In the genomic region with DNA sequence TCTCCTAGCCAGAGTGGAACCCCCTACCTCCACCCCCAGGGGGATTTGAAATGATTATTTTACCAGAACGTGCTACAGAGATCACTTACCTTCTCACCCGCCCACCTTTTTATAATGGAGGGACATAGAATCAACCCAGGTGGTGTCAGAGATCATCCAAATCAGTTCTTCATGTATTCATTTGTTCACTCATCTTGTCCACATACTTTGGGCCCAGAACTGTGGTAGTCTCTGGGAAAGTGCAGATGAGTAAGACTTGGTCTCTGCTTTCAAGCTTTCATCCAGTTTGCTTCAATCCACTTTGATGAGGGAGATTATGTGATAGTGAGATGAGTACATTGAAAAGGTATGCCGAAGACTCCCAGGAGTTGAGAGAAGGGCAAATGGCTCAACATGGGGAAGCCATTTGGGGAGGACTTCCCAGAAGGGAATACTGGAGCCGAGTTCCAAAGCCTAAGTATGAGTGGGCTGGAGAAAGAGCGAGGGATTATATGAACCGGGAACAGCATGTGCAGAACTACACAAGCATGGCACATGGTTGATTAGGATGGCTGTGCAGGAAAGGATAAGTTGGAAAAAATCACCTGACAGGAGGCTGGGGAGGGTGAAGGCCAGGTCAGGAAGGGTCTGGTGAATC, we compare ENCODE assay signal across 12 cellular contexts. TPM values are rescaled to one million over a fixed set of nuclear protein-coding genes. Genes with fewer than 3 reads are reported as not detected.
DNase-seq lines count a peak whose midpoint lies in the region; ATAC-seq and TF ChIP-seq lines count a peak whose summit lies in the region.
"Had no signal": no experiment of that assay in that cellular context is flagged by ENCODE, and none has a peak within 500 bp of the region (broad histone marks: within the 10 kb centered on the region; RNA-seq: fewer than 3 reads in every experiment).

No MANE protein-coding gene starts in this region.

- H3K27ac Mint-ChIP-seq in activated T-helper 17 cell treated with anti-CD3 and anti-CD28 coated beads, Interleukin-2, amount 50 U/mL, for 72 hours, result no peak overlapping the region

- no peaks in the 10 kb centered on the region for H4K20me1 ChIP-seq in SK-N-SH (ENCODE audit: insufficient read depth)

- H3K4me3 Mint-ChIP-seq in activated T-helper 17 cell treated with anti-CD3 and anti-CD28 coated beads, Interleukin-2, amount 50 U/mL, for 72 hours, result peak overlapping the region; percentile 95

- TF ChIP-seq EP300 in SK-N-SH (IDR thresholded peaks at IDR 0.05; ENCODE audit: borderline replicate concordance in 1 of 2, low read depth in 1 of 2, low read length in 1 of 2), result peak in 1 of 2 experiments; percentile 51; a peak in 1 of 4 replicates

- H3K4me1 Mint-ChIP-seq in activated T-helper 17 cell treated with anti-CD3 and anti-CD28 coated beads, Interleukin-2, amount 50 U/mL, for 72 hours, result peaks cover 11% of the 10 kb centered on the region

- H3K9me3 ChIP-seq in SK-N-SH (no peaks in the 10 kb centered on the region), lower lobe of right lung (no peaks in the 10 kb centered on the region), thoracic aorta (no peaks in the 10 kb centered on the region)

- CTCF ChIA-PET in SK-N-SH (lab: Yijun Ruan, JAX), result interaction anchor here (0.9 kb wide), 1 partner anchor 8 kb away, joined by 3 read pairs; no protein-coding TSS in a partner anchor

- peaks cover 4% of the 10 kb centered on the region for H3K9me3 Mint-ChIP-seq in activated T-helper 17 cell treated with anti-CD3 and anti-CD28 coated beads, Interleukin-2, amount 50 U/mL, for 72 hours
- H3K9me3 Mint-ChIP-seq: T-cell had no signal

- intact Hi-C loops in lower lobe of right lung (cut with DNase I) (no loop called here), sciatic nerve (cut with DNase I) (no loop called here)

- H2AFZ ChIP-seq in SK-N-SH (ENCODE audit: low read depth), result no peak overlapping the region

- TF ChIP-seq CTCF in SK-N-SH (IDR thresholded peaks at IDR 0.05) (no peak), lower lobe of right lung (IDR thresholded peaks at IDR 0.05) (no peak), thoracic aorta (IDR thresholded peaks at IDR 0.05) (no peak)

- H3K79me2 ChIP-seq in SK-N-SH (ENCODE audit: insufficient read depth), result 0 out of 2 replicates have a peak, but pooled peaks cover 5% of the 10 kb centered on the region

- ATAC-seq in SK-N-SH treated with all-trans-retinoic acid at 6 μM for 48 hours, result no peak
- no peak for ATAC-seq in activated T-helper 17 cell treated with anti-CD3 and anti-CD28 coated beads, Interleukin-2, amount 50 U/mL, for 72 hours (replicated peaks)
- no peak for ATAC-seq in lower lobe of right lung
- no peak for ATAC-seq in thoracic aorta (ENCODE audit: insufficient number of reproducible peaks, low FRiP score, low read depth)
- no peak for ATAC-seq in sciatic nerve
- no peak for ATAC-seq in GM19397 (IDR thresholded peaks at IDR 0.05; ENCODE audit: unreplicated experiment)
- ATAC-seq: T-cell had no signal

- DNase-seq in SK-N-SH (no peak), lower lobe of right lung (no peak), thoracic aorta (ENCODE audit: low spot score) (no peak), sciatic nerve (ENCODE audit: low spot score) (no peak), midbrain (lab: John Stamatoyannopoulos, UW) (no peak)
- DNase-seq: activated CD8-positive, alpha-beta memory T cell treated with anti-CD3 and anti-CD28 coated beads, Interleukin-2, amount 50 U/mL, for 4 hours; cortex of kidney; KG1; T-cell had no signal

- POLR2A ChIA-PET in SK-N-SH (lab: Yijun Ruan, JAX), result no interaction called here

- TF ChIP-seq RAD21 in SK-N-SH (IDR thresholded peaks at IDR 0.05; ENCODE audit: low read length), result no peak

- H3K36me3 ChIP-seq in SK-N-SH (replicated peaks in 1 of 2; ENCODE audit: control insufficient read depth in 1 of 2, insufficient read depth in 2 of 2, low read length in 1 of 2) (peaks cover 0 to 5% of the 10 kb centered on the region in 2 experiments), lower lobe of right lung (no peaks in the 10 kb centered on the region), thoracic aorta (no peaks in the 10 kb centered on the region)

- H3K27ac ChIP-seq in SK-N-SH (ENCODE audit: low read depth in 2 of 2, low read length in 1 of 2), result peak overlapping the region in 1 of 2 experiments; percentile 95; a peak in 2 of 4 replicates
- H3K27ac ChIP-seq in lower lobe of right lung, result peak overlapping the region; percentile 94
- H3K27ac ChIP-seq in thoracic aorta, result peak overlapping the region; percentile 95 to 100

- no peaks in the 10 kb centered on the region for H3K9me2 ChIP-seq in SK-N-SH

- H3K27me3 Mint-ChIP-seq in activated T-helper 17 cell treated with anti-CD3 and anti-CD28 coated beads, Interleukin-2, amount 50 U/mL, for 72 hours, result no peaks in the 10 kb centered on the region
- H3K27me3 Mint-ChIP-seq: T-cell had no signal

- no peak overlapping the region for H3K9ac ChIP-seq in SK-N-SH

- H3K4me3 ChIP-seq in SK-N-SH (ENCODE audit: low read depth in 2 of 2, low read length in 1 of 2) (no peak overlapping the region), lower lobe of right lung (no peak overlapping the region), thoracic aorta (no peak overlapping the region)

- 80% methylated on average over 6 of the region's 6 CpGs for WGBS in SK-N-SH (ENCODE audit: low lambda C conversion rate)

- no peaks in the 10 kb centered on the region for H3K27me3 ChIP-seq in SK-N-SH (ENCODE audit: insufficient read depth)
- H3K27me3 ChIP-seq in lower lobe of right lung (ENCODE audit: low read depth), result no peaks in the 10 kb centered on the region
- no peaks in the 10 kb centered on the region for H3K27me3 ChIP-seq in thoracic aorta (replicated peaks; ENCODE audit: insufficient read depth)

- peak overlapping the region; percentile 82; the same call in 1 of the 2 replicates for H3K4me2 ChIP-seq in SK-N-SH

- H3K4me1 ChIP-seq in SK-N-SH (ENCODE audit: control insufficient read depth in 1 of 2, insufficient read depth in 2 of 2, low read depth in 1 of 2, low read length in 1 of 2), result peaks cover 4 to 16% of the 10 kb centered on the region in 2 experiments; a peak in 3 of 4 replicates
- peaks cover 28% of the 10 kb centered on the region for H3K4me1 ChIP-seq in lower lobe of right lung
- peaks cover 11 to 34% of the 10 kb centered on the region in 2 donors for H3K4me1 ChIP-seq in thoracic aorta (ENCODE audit: control insufficient read depth in 1 of 2, low read depth in 2 of 2)

- no peaks in the 10 kb centered on the region for H3K36me3 Mint-ChIP-seq in activated T-helper 17 cell treated with anti-CD3 and anti-CD28 coated beads, Interleukin-2, amount 50 U/mL, for 72 hours (ENCODE audit: low read depth)

- H3F3A ChIP-seq in SK-N-SH (replicated peaks; ENCODE audit: insufficient read depth), result peaks cover 26% of the 10 kb centered on the region

TF ChIP-seq in SK-N-SH, 30 proteins besides CTCF, POLR2A, EP300 and RAD21 (continues in another document):
- TF ChIP-seq MAX (IDR thresholded peaks at IDR 0.05; ENCODE audit: low read depth), result peak; percentile 50; the same call in 1 of the 2 replicates
- TF ChIP-seq POLR2AphosphoS5 (IDR thresholded peaks at IDR 0.05; ENCODE audit: low read depth, low read length), result peak; percentile 32; the same call in 1 of the 2 replicates
- TF ChIP-seq, protein P1, sequence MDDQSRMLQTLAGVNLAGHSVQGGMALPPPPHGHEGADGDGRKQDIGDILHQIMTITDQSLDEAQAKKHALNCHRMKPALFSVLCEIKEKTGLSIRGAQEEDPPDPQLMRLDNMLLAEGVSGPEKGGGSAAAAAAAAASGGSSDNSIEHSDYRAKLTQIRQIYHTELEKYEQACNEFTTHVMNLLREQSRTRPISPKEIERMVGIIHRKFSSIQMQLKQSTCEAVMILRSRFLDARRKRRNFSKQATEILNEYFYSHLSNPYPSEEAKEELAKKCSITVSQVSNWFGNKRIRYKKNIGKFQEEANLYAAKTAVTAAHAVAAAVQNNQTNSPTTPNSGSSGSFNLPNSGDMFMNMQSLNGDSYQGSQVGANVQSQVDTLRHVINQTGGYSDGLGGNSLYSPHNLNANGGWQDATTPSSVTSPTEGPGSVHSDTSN (IDR thresholded peaks at IDR 0.05), result peak; percentile 55
- TF ChIP-seq TCF12 (IDR thresholded peaks at IDR 0.05), result peak; percentile 49
- TF ChIP-seq JUND (IDR thresholded peaks at IDR 0.05), result peak; percentile 63
- peak; percentile 59; the same call in 1 of the 2 replicates for TF ChIP-seq TEAD4 (IDR thresholded peaks at IDR 0.05; ENCODE audit: borderline replicate concordance, insufficient read depth)
- no peak for TF ChIP-seq NRF1 (IDR thresholded peaks at IDR 0.05; ENCODE audit: low read depth, low read length)

TF ChIP-seq in SK-N-SH treated with all-trans-retinoic acid at 6 μM for 48 hours, 23 proteins besides CTCF, POLR2A, EP300 and RAD21 (continues in another document):
- TF ChIP-seq, protein P2, sequence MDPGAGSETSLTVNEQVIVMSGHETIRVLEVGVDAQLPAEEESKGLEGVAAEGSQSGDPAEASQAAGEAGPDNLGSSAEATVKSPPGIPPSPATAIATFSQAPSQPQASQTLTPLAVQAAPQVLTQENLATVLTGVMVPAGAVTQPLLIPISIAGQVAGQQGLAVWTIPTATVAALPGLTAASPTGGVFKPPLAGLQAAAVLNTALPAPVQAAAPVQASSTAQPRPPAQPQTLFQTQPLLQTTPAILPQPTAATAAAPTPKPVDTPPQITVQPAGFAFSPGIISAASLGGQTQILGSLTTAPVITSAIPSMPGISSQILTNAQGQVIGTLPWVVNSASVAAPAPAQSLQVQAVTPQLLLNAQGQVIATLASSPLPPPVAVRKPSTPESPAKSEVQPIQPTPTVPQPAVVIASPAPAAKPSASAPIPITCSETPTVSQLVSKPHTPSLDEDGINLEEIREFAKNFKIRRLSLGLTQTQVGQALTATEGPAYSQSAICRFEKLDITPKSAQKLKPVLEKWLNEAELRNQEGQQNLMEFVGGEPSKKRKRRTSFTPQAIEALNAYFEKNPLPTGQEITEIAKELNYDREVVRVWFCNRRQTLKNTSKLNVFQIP (CRISPR knock-in tag; IDR thresholded peaks at IDR 0.05; ENCODE audit: borderline replicate concordance, low read depth), result no peak

RNA-seq across cellular contexts. Expression of gene FGGY, which starts 1.9 kb away (rescaled TPM):
- 10.3 and 13.3 TPM in 2 replicates for polyA plus RNA-seq in SK-N-SH (2012; rRNA removed)
- polyA plus RNA-seq in SK-N-SH (2012; cell fraction: cytosol; rRNA removed), result 10.1 and 11.0 TPM in 2 replicates
- polyA plus RNA-seq in SK-N-SH (2012; cell fraction: nucleus; rRNA removed), result 6.0 and 9.4 TPM in 2 replicates
- total RNA-seq in activated T-helper 17 cell treated with anti-CD3 and anti-CD28 coated beads, Interleukin-2, amount 50 U/mL, for 72 hours, result 10 to 100 TPM in 1 of 2 donors, 1 to 10 TPM in 1; 8.1 to 16.4 TPM
- total RNA-seq in lower lobe of right lung (31.4 TPM), thoracic aorta (1 to 10 TPM; 6.5 to 9.9 TPM), sciatic nerve (41.1 TPM)
